25 cellular contexts compared by ENCODE assay signal in the genomic region with DNA sequence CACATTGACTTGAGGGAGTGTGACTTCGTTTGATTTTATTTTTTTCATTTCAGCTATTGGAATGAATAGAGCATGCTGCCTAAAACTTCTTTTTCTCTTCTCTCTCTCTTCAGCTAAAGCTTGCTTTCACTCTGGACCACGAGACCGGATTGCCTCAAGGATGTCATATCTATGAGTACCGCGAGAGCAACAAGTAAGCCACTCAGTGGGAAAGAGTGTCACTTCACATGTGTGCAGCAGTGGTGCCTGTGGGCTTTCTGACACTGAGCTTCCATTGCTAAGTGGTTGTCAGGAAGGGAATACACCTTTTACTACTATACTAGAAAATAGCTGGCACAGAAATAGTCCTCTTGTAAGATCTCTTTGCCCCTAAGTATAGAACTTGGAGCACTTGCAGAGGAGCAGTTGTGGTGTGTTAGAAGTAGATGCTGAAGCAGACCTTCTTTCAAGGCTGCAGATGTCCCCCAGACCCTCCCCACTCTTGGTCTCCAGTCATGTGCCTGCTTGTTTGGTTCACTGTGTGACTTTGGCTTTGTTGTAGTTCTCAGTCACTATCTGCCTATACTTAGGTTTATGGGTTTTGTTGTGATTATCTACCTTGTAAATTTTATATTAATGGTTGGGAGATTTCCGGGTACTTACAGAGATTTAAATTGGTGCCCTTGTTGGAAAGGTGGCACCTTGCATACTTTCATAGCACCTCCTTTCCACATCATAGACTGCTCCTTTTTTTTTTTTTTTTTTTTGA.
DNase-seq lines count a peak whose midpoint lies in the region; ATAC-seq and TF ChIP-seq lines count a peak whose summit lies in the region.
"Had no signal": no experiment of that assay in that cellular context is flagged by ENCODE, and none has a peak within 500 bp of the region (broad histone marks: within the 10 kb centered on the region; RNA-seq: fewer than 3 reads in every experiment).

No MANE protein-coding gene starts in this region.

- H3K4me3 ChIP-seq in Loucy (ENCODE audit: low read length, poor library complexity, severe bottlenecking), result no peak overlapping the region
- H3K4me3 ChIP-seq: GM12878, lung, pancreas, Peyer's patch, suprapubic skin had no signal

- H3K27me3 ChIP-seq in Loucy (ENCODE audit: insufficient read depth, low read length, poor library complexity, severe bottlenecking), result no peaks in the 10 kb centered on the region
- H3K27me3 ChIP-seq: pancreas, Peyer's patch, suprapubic skin had no signal

- POLR2A ChIA-PET in activated CD4-positive, alpha-beta T cell treated with anti-CD3 and anti-CD28 coated beads, Interleukin-2, amount 10 ng/mL, durations not matched to agents 7 days and 5 days (lab: Charles Lee), result no interaction called here

- H3K4me3 Mint-ChIP-seq in activated CD4-positive, alpha-beta T cell treated with anti-CD3 and anti-CD28 coated beads, Interleukin-2, amount 10 ng/mL, durations not matched to agents 7 days and 5 days, result no peak overlapping the region
- no peak overlapping the region for H3K4me3 Mint-ChIP-seq in effector memory CD8-positive, alpha-beta T cell
- H3K4me3 Mint-ChIP-seq in stimulated activated effector memory CD8-positive, alpha-beta T cell treated with anti-CD3 and anti-CD28 coated beads, Interleukin-12 subunit alpha, Interleukin-12 subunit beta, amount 100 ng/mL, for 72 hours, result no peak overlapping the region
- H3K4me3 Mint-ChIP-seq: brain; neural crest cell; stimulated activated memory B cell treated with anti-CD40 and anti-IgM and Interleukin-4, amounts not matched to agents 10 μg/mL and 1 μg/mL and 100 μg/mL, for 72 hours had no signal

- H3K9me3 Mint-ChIP-seq in activated CD4-positive, alpha-beta T cell treated with anti-CD3 and anti-CD28 coated beads, Interleukin-2, amount 10 ng/mL, durations not matched to agents 7 days and 5 days, result peaks cover 1% of the 10 kb centered on the region
- no peaks in the 10 kb centered on the region for H3K9me3 Mint-ChIP-seq in effector memory CD8-positive, alpha-beta T cell
- H3K9me3 Mint-ChIP-seq in stimulated activated effector memory CD8-positive, alpha-beta T cell treated with anti-CD3 and anti-CD28 coated beads, Interleukin-12 subunit alpha, Interleukin-12 subunit beta, amount 100 ng/mL, for 72 hours, result no peaks in the 10 kb centered on the region
- H3K9me3 Mint-ChIP-seq: stimulated activated memory B cell treated with anti-CD40 and anti-IgM and Interleukin-4, amounts not matched to agents 10 μg/mL and 1 μg/mL and 100 μg/mL, for 72 hours had no signal

- peak overlapping the region; percentile 9 for H3K9ac ChIP-seq in Loucy (ENCODE audit: low read depth, low read length, poor library complexity, severe bottlenecking)

- no peak for DNase-seq in activated CD4-positive, alpha-beta T cell treated with anti-CD3 and anti-CD28 coated beads, Interleukin-2, amount 10 ng/mL, durations not matched to agents 7 days and 5 days
- no peak for DNase-seq in activated CD4-positive, alpha-beta T cell treated with anti-CD3 and anti-CD28 coated beads, Interleukin-2, amount 50 U/mL, for 4 hours
- no peak for DNase-seq in effector memory CD8-positive, alpha-beta T cell
- no peak for DNase-seq in stimulated activated effector memory CD8-positive, alpha-beta T cell treated with anti-CD3 and anti-CD28 coated beads, Interleukin-12 subunit alpha, Interleukin-12 subunit beta, amount 100 ng/mL, for 72 hours (ENCODE audit: low spot score in 2 of 2)
- DNase-seq in stimulated activated naive CD4-positive, alpha-beta T cell (lab: John Stamatoyannopoulos, UW), result no peak
- DNase-seq in CD1c-positive myeloid dendritic cell (ENCODE audit: extremely low spot score), result no peak
- DNase-seq: activated CD4-positive, CD25-positive, alpha-beta regulatory T cell treated with anti-CD3 and anti-CD28 coated beads, Interleukin-2, amount 50 U/mL, for 72 hours; activated CD8-positive, alpha-beta memory T cell treated with anti-CD3 and anti-CD28 coated beads for 24 hours; activated gamma-delta T cell treated with Interleukin-2 at 50 U/mL for 16 hours; activated T-cell treated with anti-CD3 and anti-CD28 coated beads, Interleukin-2, amount 50 U/mL, for 1 hour; DMS 273 treated with DMSO at 0.1 percent for 48 hours; KBM-7; MM.1S; NCI-H2029 treated with DMSO at 0.1 percent for 48 hours; NCI-H2227 treated with DMSO at 0.1 percent for 48 hours; pancreas; Peyer's patch had no signal

- CTCF ChIA-PET in activated CD4-positive, alpha-beta T cell treated with anti-CD3 and anti-CD28 coated beads, Interleukin-2, amount 10 ng/mL, durations not matched to agents 7 days and 5 days (lab: Charles Lee), result interaction anchor here (0.7 to 1.9 kb wide), 4 partner anchors 11 to 37 kb away, joined by 3 to 5 read pairs (median 4); no protein-coding TSS in a partner anchor

- no peaks in the 10 kb centered on the region; the same call in 1 of the 2 replicates for H3K9me3 ChIP-seq in Loucy (ENCODE audit: insufficient read depth, low read depth, low read length)
- H3K9me3 ChIP-seq: pancreas, Peyer's patch, suprapubic skin had no signal

- no peak overlapping the region for H2AFZ ChIP-seq in Loucy (ENCODE audit: low read length)

- H3K36me3 Mint-ChIP-seq in activated CD4-positive, alpha-beta T cell treated with anti-CD3 and anti-CD28 coated beads, Interleukin-2, amount 10 ng/mL, durations not matched to agents 7 days and 5 days (ENCODE audit: low read depth), result peaks cover 24% of the 10 kb centered on the region
- peaks cover 9% of the 10 kb centered on the region for H3K36me3 Mint-ChIP-seq in effector memory CD8-positive, alpha-beta T cell (ENCODE audit: insufficient read depth)
- peaks cover 14% of the 10 kb centered on the region for H3K36me3 Mint-ChIP-seq in stimulated activated effector memory CD8-positive, alpha-beta T cell treated with anti-CD3 and anti-CD28 coated beads, Interleukin-12 subunit alpha, Interleukin-12 subunit beta, amount 100 ng/mL, for 72 hours

- peaks cover 31% of the 10 kb centered on the region for H3K4me1 Mint-ChIP-seq in activated CD4-positive, alpha-beta T cell treated with anti-CD3 and anti-CD28 coated beads, Interleukin-2, amount 10 ng/mL, durations not matched to agents 7 days and 5 days
- H3K4me1 Mint-ChIP-seq in effector memory CD8-positive, alpha-beta T cell (ENCODE audit: low read depth in 2 of 2), result peaks cover 11 to 13% of the 10 kb centered on the region in 2 donors
- H3K4me1 Mint-ChIP-seq in stimulated activated effector memory CD8-positive, alpha-beta T cell treated with anti-CD3 and anti-CD28 coated beads, Interleukin-12 subunit alpha, Interleukin-12 subunit beta, amount 100 ng/mL, for 72 hours, result peaks cover 14% of the 10 kb centered on the region
- H3K4me1 Mint-ChIP-seq: brain; neural crest cell; stimulated activated memory B cell treated with anti-CD40 and anti-IgM and Interleukin-4, amounts not matched to agents 10 μg/mL and 1 μg/mL and 100 μg/mL, for 72 hours had no signal

- H3F3A ChIP-seq in Loucy (ENCODE audit: low read depth), result no peaks in the 10 kb centered on the region

- H3K4me2 ChIP-seq in Loucy (ENCODE audit: low read depth, low read length, poor library complexity, severe bottlenecking), result no peak overlapping the region

- no peaks in the 10 kb centered on the region for H4K20me1 ChIP-seq in Loucy (ENCODE audit: insufficient read depth, low read length, poor library complexity, severe bottlenecking)

- H3K27me3 Mint-ChIP-seq in activated CD4-positive, alpha-beta T cell treated with anti-CD3 and anti-CD28 coated beads, Interleukin-2, amount 10 ng/mL, durations not matched to agents 7 days and 5 days, result no peaks in the 10 kb centered on the region
- no peaks in the 10 kb centered on the region for H3K27me3 Mint-ChIP-seq in effector memory CD8-positive, alpha-beta T cell
- H3K27me3 Mint-ChIP-seq: brain; stimulated activated memory B cell treated with anti-CD40 and anti-IgM and Interleukin-4, amounts not matched to agents 10 μg/mL and 1 μg/mL and 100 μg/mL, for 72 hours had no signal

- no peaks in the 10 kb centered on the region for H3K79me2 ChIP-seq in Loucy (ENCODE audit: insufficient read depth, low read length)

- peak; percentile 40 for ATAC-seq in effector memory CD8-positive, alpha-beta T cell (replicated peaks)
- ATAC-seq in stimulated activated effector memory CD8-positive, alpha-beta T cell treated with anti-CD3 and anti-CD28 coated beads, Interleukin-12 subunit alpha, Interleukin-12 subunit beta, amount 100 ng/mL, for 72 hours, result peak; percentile 31
- no peak for ATAC-seq in GM21786 (IDR thresholded peaks at IDR 0.05; ENCODE audit: unreplicated experiment)
- ATAC-seq: GM12878; stimulated activated memory B cell treated with anti-CD40 and anti-IgM and Interleukin-4, amounts not matched to agents 10 μg/mL and 1 μg/mL and 100 μg/mL, for 72 hours had no signal

- peak overlapping the region; percentile 64 for H3K27ac Mint-ChIP-seq in activated CD4-positive, alpha-beta T cell treated with anti-CD3 and anti-CD28 coated beads, Interleukin-2, amount 10 ng/mL, durations not matched to agents 7 days and 5 days
- H3K27ac Mint-ChIP-seq in effector memory CD8-positive, alpha-beta T cell, result no peak overlapping the region
- no peak overlapping the region for H3K27ac Mint-ChIP-seq in stimulated activated effector memory CD8-positive, alpha-beta T cell treated with anti-CD3 and anti-CD28 coated beads, Interleukin-12 subunit alpha, Interleukin-12 subunit beta, amount 100 ng/mL, for 72 hours
- H3K27ac Mint-ChIP-seq: stimulated activated memory B cell treated with anti-CD40 and anti-IgM and Interleukin-4, amounts not matched to agents 10 μg/mL and 1 μg/mL and 100 μg/mL, for 72 hours had no signal

- H3K36me3 ChIP-seq in Loucy (ENCODE audit: insufficient read depth, low read length), result peaks cover 20% of the 10 kb centered on the region; the same call in 1 of the 2 replicates
- H3K36me3 ChIP-seq: pancreas, Peyer's patch had no signal

- no peaks in the 10 kb centered on the region for H3K9me2 ChIP-seq in Loucy (replicated peaks; ENCODE audit: low read depth, low read length)

- H3K4me1 ChIP-seq in Loucy (ENCODE audit: insufficient read depth, low read length, poor library complexity, severe bottlenecking), result peaks cover 28% of the 10 kb centered on the region
- H3K4me1 ChIP-seq: pancreas, Peyer's patch, suprapubic skin had no signal

- TF ChIP-seq CTCF in Loucy (conservative IDR thresholded peaks at IDR 0.05; ENCODE audit: low read length), result no peak
